18 cellular contexts compared by ENCODE assay signal in genomic region chr1:202194328-202194648, GRCh38. TPM values are rescaled to one million over a fixed set of nuclear protein-coding genes. Genes with fewer than 3 reads are reported as not detected.
DNase-seq lines count a peak whose midpoint lies in the region; ATAC-seq and TF ChIP-seq lines count a peak whose summit lies in the region.
"Had no signal": no experiment of that assay in that cellular context is flagged by ENCODE, and none has a peak within 500 bp of the region (broad histone marks: within the 10 kb centered on the region; RNA-seq: fewer than 3 reads in every experiment).

No MANE protein-coding gene starts in this region.

- H3K4me2 ChIP-seq in MM.1S (ENCODE audit: low read depth, low read length), result no peak overlapping the region

- H3K27me3 Mint-ChIP-seq in activated T-cell treated with anti-CD3 and anti-CD28 coated beads, Interleukin-2, amount 50 U/mL, for 4 hours (ENCODE audit: low read depth), result peaks cover 30% of the 10 kb centered on the region
- peaks cover 45% of the 10 kb centered on the region for H3K27me3 Mint-ChIP-seq in endodermal cell (ENCODE audit: insufficient read depth)
- peaks cover 54% of the 10 kb centered on the region for H3K27me3 Mint-ChIP-seq in nephron progenitor cell (ENCODE audit: low read depth, poor library complexity)
- peaks cover 15% of the 10 kb centered on the region for H3K27me3 Mint-ChIP-seq in endothelial cell (ENCODE audit: unreplicated experiment)

- no peaks in the 10 kb centered on the region for H3K79me2 ChIP-seq in MM.1S (ENCODE audit: low read length)

- H3K36me3 Mint-ChIP-seq in activated T-cell treated with anti-CD3 and anti-CD28 coated beads, Interleukin-2, amount 50 U/mL, for 4 hours (ENCODE audit: insufficient read depth), result no peaks in the 10 kb centered on the region
- H3K36me3 Mint-ChIP-seq in endodermal cell (ENCODE audit: low read depth), result peaks cover 1% of the 10 kb centered on the region
- no peaks in the 10 kb centered on the region for H3K36me3 Mint-ChIP-seq in nephron progenitor cell (ENCODE audit: low read depth)
- H3K36me3 Mint-ChIP-seq in endothelial cell (ENCODE audit: low read depth, unreplicated experiment), result no peaks in the 10 kb centered on the region

- no peak overlapping the region for H3K4me3 ChIP-seq in endodermal cell (ENCODE audit: low read length)
- peak overlapping the region; percentile 64 to 89 for H3K4me3 ChIP-seq in aorta (ENCODE audit: low read length in 2 of 2)
- no peak overlapping the region for H3K4me3 ChIP-seq in MM.1S (ENCODE audit: low read length)
- H3K4me3 ChIP-seq: PC-9 had no signal

- 66 to 71% methylated on average over 4 to 11 of the region's 11 CpGs for WGBS in endodermal cell (ENCODE audit: insufficient coverage in 1 of 2, insufficient read length in 1 of 2), 2 experiments
- 4 to 8% methylated on average over 9 to 11 of the region's 11 CpGs for WGBS in aorta, 2 donors

- H2AFZ ChIP-seq in MM.1S (ENCODE audit: low read length), result no peak overlapping the region
- H2AFZ ChIP-seq: PC-9 had no signal

- H3K9me3 ChIP-seq in endodermal cell (ENCODE audit: control insufficient read depth, low read length), result no peaks in the 10 kb centered on the region
- H3K9me3 ChIP-seq in aorta (ENCODE audit: control insufficient read depth, low read length), result no peaks in the 10 kb centered on the region
- H3K9me3 ChIP-seq in MM.1S (replicated peaks; ENCODE audit: insufficient read depth, low read length), result no peaks in the 10 kb centered on the region

- intact Hi-C loops in aorta (cut with DNase I), result no loop called here

- H3K9ac ChIP-seq in endodermal cell (ENCODE audit: extremely low read depth, low read length, poor library complexity, severe bottlenecking), result no peak overlapping the region
- H3K9ac ChIP-seq in MM.1S (ENCODE audit: low read length), result no peak overlapping the region

- H3K36me3 ChIP-seq in endodermal cell (ENCODE audit: control insufficient read depth, insufficient read depth, low read length), result no peaks in the 10 kb centered on the region
- H3K36me3 ChIP-seq in aorta (ENCODE audit: control insufficient read depth in 1 of 2, insufficient read depth in 2 of 2, low read length in 1 of 2), result no peaks in the 10 kb centered on the region
- H3K36me3 ChIP-seq in MM.1S (replicated peaks; ENCODE audit: insufficient read depth, low read length), result no peaks in the 10 kb centered on the region

- no peaks in the 10 kb centered on the region for H3K9me2 ChIP-seq in MM.1S (replicated peaks; ENCODE audit: insufficient read depth, low read length)

- H3K27ac ChIP-seq in endodermal cell (ENCODE audit: low read depth, low read length), result no peak overlapping the region
- H3K27ac ChIP-seq in aorta (ENCODE audit: low read depth in 1 of 2, low read length in 2 of 2), result peak overlapping the region; percentile 61 to 65
- no peak overlapping the region for H3K27ac ChIP-seq in MM.1S (ENCODE audit: low read length)
- H3K27ac ChIP-seq: 22Rv1, PC-9 had no signal

- no peak overlapping the region for H3K27ac Mint-ChIP-seq in endodermal cell
- no peak overlapping the region for H3K27ac Mint-ChIP-seq in nephron progenitor cell
- no peak overlapping the region for H3K27ac Mint-ChIP-seq in endothelial cell (ENCODE audit: unreplicated experiment)

- H3K27me3 ChIP-seq in endodermal cell (ENCODE audit: control insufficient read depth, insufficient read depth, low read length, poor library complexity, severe bottlenecking), result peaks cover 49% of the 10 kb centered on the region
- no peaks in the 10 kb centered on the region for H3K27me3 ChIP-seq in aorta (ENCODE audit: control insufficient read depth in 1 of 2, insufficient read depth in 2 of 2, low read length in 1 of 2)
- peaks cover 69% of the 10 kb centered on the region for H3K27me3 ChIP-seq in MM.1S (replicated peaks; ENCODE audit: insufficient read depth, low read length)

- TF ChIP-seq CTCF in endodermal cell (conservative IDR thresholded peaks at IDR 0.05), result no peak
- no peak for TF ChIP-seq CTCF in nephron progenitor cell (IDR thresholded peaks at IDR 0.05)
- no peak for TF ChIP-seq CTCF in endothelial cell (IDR thresholded peaks at IDR 0.05; ENCODE audit: unreplicated experiment)
- TF ChIP-seq CTCF in MM.1S (IDR thresholded peaks at IDR 0.05; ENCODE audit: low read length), result no peak

- no peaks in the 10 kb centered on the region for H3F3A ChIP-seq in MM.1S (ENCODE audit: insufficient read depth, low read length)

- peak overlapping the region; percentile 13 for H3K4me3 Mint-ChIP-seq in activated T-cell treated with anti-CD3 and anti-CD28 coated beads, Interleukin-2, amount 50 U/mL, for 4 hours
- H3K4me3 Mint-ChIP-seq in endodermal cell (peak overlapping the region; percentile 46), nephron progenitor cell (peak overlapping the region; percentile 58), endothelial cell (ENCODE audit: unreplicated experiment) (no peak overlapping the region)

- H3K9me3 Mint-ChIP-seq in activated T-cell treated with anti-CD3 and anti-CD28 coated beads, Interleukin-2, amount 50 U/mL, for 4 hours, result no peaks in the 10 kb centered on the region
- peaks cover 7% of the 10 kb centered on the region for H3K9me3 Mint-ChIP-seq in endodermal cell
- H3K9me3 Mint-ChIP-seq in nephron progenitor cell, result peaks cover 13% of the 10 kb centered on the region
- H3K9me3 Mint-ChIP-seq in endothelial cell (ENCODE audit: unreplicated experiment), result no peaks in the 10 kb centered on the region

- DNase-seq in activated T-cell treated with anti-CD3 and anti-CD28 coated beads, Interleukin-2, amount 50 U/mL, for 4 hours, result no peak
- no peak for DNase-seq in activated T-cell treated with anti-CD3 and anti-CD28 coated beads, Interleukin-2, amount 50 U/mL, for 48 hours
- DNase-seq in endodermal cell, result no peak
- no peak for DNase-seq in nephron progenitor cell
- no peak for DNase-seq in aorta
- no peak for DNase-seq in endothelial cell (ENCODE audit: low spot score)
- no peak for DNase-seq in MM.1S
- DNase-seq: caudate nucleus; DMS 273 treated with DMSO at 0.1 percent for 48 hours; stimulated activated CD4-positive, alpha-beta T cell treated with anti-CD3 and anti-CD28 coated beads, Interleukin-4, amount 100 ng/mL, for 1 hour; T-helper 2 cell had no signal

- H4K20me1 ChIP-seq in MM.1S (ENCODE audit: insufficient read depth, low read length), result no peaks in the 10 kb centered on the region

- ATAC-seq in activated T-cell treated with anti-CD3 and anti-CD28 coated beads, Interleukin-2, amount 50 U/mL, for 4 hours, result no peak
- no peak for ATAC-seq in aorta (ENCODE audit: low FRiP score)
- no peak for ATAC-seq in GM21786 (IDR thresholded peaks at IDR 0.05; ENCODE audit: unreplicated experiment)
- ATAC-seq: activated CD4-positive, CD25-positive, alpha-beta regulatory T cell treated with anti-CD3 and anti-CD28 coated beads, Interleukin-2, amount 50 U/mL, for 24 hours had no signal

- peaks cover 18% of the 10 kb centered on the region for H3K4me1 Mint-ChIP-seq in activated T-cell treated with anti-CD3 and anti-CD28 coated beads, Interleukin-2, amount 50 U/mL, for 4 hours (ENCODE audit: low read depth)
- H3K4me1 Mint-ChIP-seq in endodermal cell (peaks cover 6% of the 10 kb centered on the region), nephron progenitor cell (peaks cover 24% of the 10 kb centered on the region), endothelial cell (ENCODE audit: unreplicated experiment) (peaks cover 2% of the 10 kb centered on the region)

- H3K4me1 ChIP-seq in endodermal cell (ENCODE audit: control insufficient read depth, insufficient read depth, low read length), result peaks cover 7% of the 10 kb centered on the region
- H3K4me1 ChIP-seq in aorta (ENCODE audit: control insufficient read depth in 1 of 2, insufficient read depth in 2 of 2, low read length in 2 of 2), result no peaks in the 10 kb centered on the region
- H3K4me1 ChIP-seq in MM.1S (ENCODE audit: low read length), result no peaks in the 10 kb centered on the region

RNA-seq across cellular contexts. Expression of gene LGR6, which starts 0.7 kb away (rescaled TPM):
- total RNA-seq in activated T-cell treated with anti-CD3 and anti-CD28 coated beads, Interleukin-2, amount 50 U/mL, for 4 hours, result under 1 TPM in 2 of 3 donors, not detected in 1; 0.08 to 0.21 TPM
- total RNA-seq in endodermal cell (1 to 10 TPM in 1 of 2 donors, under 1 TPM in 1; 0.73 to 1.5 TPM), aorta (10 to 100 TPM; 31.7 to 35.6 TPM), endothelial cell (ENCODE audit: unreplicated experiment) (0.23 TPM)
- polyA plus RNA-seq in endodermal cell (2013, experiment 1 of 2), result 0.57 TPM
- 0.79 TPM for polyA plus RNA-seq in endodermal cell (2013, experiment 2 of 2)
- polyA plus RNA-seq in aorta, result 10 to 100 TPM; 11.6 to 67.8 TPM
- total RNA-seq: osteoblast, SK-MEL-5 had no signal
- polyA plus RNA-seq: BJ had no signal

RNA-seq across cellular contexts. Expression of gene PTPN7, which starts 33.9 kb away (rescaled TPM):
- total RNA-seq in activated T-cell treated with anti-CD3 and anti-CD28 coated beads, Interleukin-2, amount 50 U/mL, for 4 hours, result 100 to 1,000 TPM; 304 to 352 (median 331) TPM
- total RNA-seq in endodermal cell, result not detected
- not detected for polyA plus RNA-seq in endodermal cell (2013, experiment 1 of 2)
- not detected for polyA plus RNA-seq in endodermal cell (2013, experiment 2 of 2)
- total RNA-seq in aorta, result 1 to 10 TPM; 3.4 to 5.7 TPM
- 1 to 10 TPM in 1 of 2 donors, under 1 TPM in 1; 0.33 to 3.4 TPM for polyA plus RNA-seq in aorta
- total RNA-seq in endothelial cell (ENCODE audit: unreplicated experiment), result 1.3 TPM
- total RNA-seq: osteoblast, PC-9, SK-MEL-5 had no signal
- polyA plus RNA-seq: BJ had no signal

RNA-seq across cellular contexts. Expression of gene ARL8A, which starts 49.8 kb away (rescaled TPM):
- 10 to 100 TPM; 48.9 to 55.0 (median 52.1) TPM for total RNA-seq in activated T-cell treated with anti-CD3 and anti-CD28 coated beads, Interleukin-2, amount 50 U/mL, for 4 hours
- total RNA-seq in endodermal cell (10 to 100 TPM; 72.8 to 82.0 TPM), aorta (10 to 100 TPM; 66.3 to 87.7 TPM), endothelial cell (ENCODE audit: unreplicated experiment) (38.8 TPM)
- polyA plus RNA-seq in endodermal cell (2013, experiment 1 of 2), result 52.4 TPM
- polyA plus RNA-seq in endodermal cell (2013, experiment 2 of 2), result 54.7 TPM
- polyA plus RNA-seq in aorta, result 10 to 100 TPM; 21.8 to 32.2 TPM

Comparison
In these comparisons a context has a peak if more than half of its experiments do, and no peak if none do; other contexts are left out.
1. H3K27ac ChIP-seq: peak in aorta (2 of 2); none in endodermal cell (single experiment) and MM.1S (single experiment).
2. H3K4me3 ChIP-seq: peak in aorta (2 of 2); none in endodermal cell (single experiment) and MM.1S (single experiment).
3. RNA of gene LGR6, which starts 0.7 kb away (total RNA-seq): 31.7 to 35.6 TPM in aorta; 0.73 to 1.5 TPM in endodermal cell, 0.23 TPM in endothelial cell (single experiment) and 0.08 to 0.21 TPM in activated T-cell treated with anti-CD3 and anti-CD28 coated beads, Interleukin-2, amount 50 U/mL, for 4 hours; every median in the first group is over 10 times any median in the second.
4. RNA of gene PTPN7, which starts 33.9 kb away (total RNA-seq): 304 to 352 TPM in activated T-cell treated with anti-CD3 and anti-CD28 coated beads, Interleukin-2, amount 50 U/mL, for 4 hours; 3.4 to 5.7 TPM in aorta, 1.3 TPM in endothelial cell (single experiment) and not detected in endodermal cell; every median in the first group is over 10 times any median in the second.